27 cellular contexts compared by ENCODE assay signal in the genomic region with DNA sequence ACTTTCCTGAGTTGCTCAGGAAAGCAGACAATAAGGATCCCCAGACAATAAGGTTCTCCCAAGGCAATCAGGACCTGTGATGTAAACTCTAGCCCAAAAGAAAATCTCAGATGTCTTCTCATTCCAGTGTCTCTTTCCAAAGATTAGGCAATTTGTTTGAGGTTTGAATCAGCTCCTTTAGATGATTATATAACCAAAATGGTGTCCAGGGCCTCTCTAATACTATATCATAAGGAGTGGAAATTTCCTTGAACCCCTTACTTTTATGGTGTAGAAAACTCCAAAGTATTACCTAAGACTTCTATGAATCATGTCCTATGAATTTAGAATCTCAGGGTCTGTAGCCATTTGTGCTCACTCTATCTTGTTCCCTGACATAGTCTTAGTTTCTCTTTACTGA.
DNase-seq lines count a peak whose midpoint lies in the region; ATAC-seq and TF ChIP-seq lines count a peak whose summit lies in the region.
"Had no signal": no experiment of that assay in that cellular context is flagged by ENCODE, and none has a peak within 500 bp of the region (broad histone marks: within the 10 kb centered on the region; RNA-seq: fewer than 3 reads in every experiment).

No MANE protein-coding gene starts in this region.

- H3K36me3 Mint-ChIP-seq in MCF 10A (ENCODE audit: insufficient read depth, unreplicated experiment) (peaks cover 5% of the 10 kb centered on the region), WTC11 (peaks cover 12% of the 10 kb centered on the region)
- H3K36me3 Mint-ChIP-seq: activated CD4-positive, alpha-beta memory T cell treated with anti-CD3 and anti-CD28 coated beads for 36 hours; CD4-positive, alpha-beta memory T cell had no signal

- CTCF ChIA-PET in MCF 10A (lab: Yijun Ruan, JAX) (no interaction called here), WTC11 (lab: Charles Lee) (no interaction called here)

- no TSS peak for BruUV-seq in MCF 10A (replicated peaks; lab: Mats Ljungman, UMichigan)

- intact Hi-C loops in MCF 10A (cut with micrococcal nuclease) = no loop called here
- intact Hi-C loops in breast epithelium (cut with DNase I; ENCODE audit: low total_unique reads) = no loop called here
- intact Hi-C loops in prostate gland (cut with DNase I) = no loop called here

- no peaks in the 10 kb centered on the region for H3K4me1 ChIP-seq in breast epithelium
- peaks cover 50% of the 10 kb centered on the region for H3K4me1 ChIP-seq in skeletal muscle satellite cell (ENCODE audit: control insufficient read depth, insufficient read depth, low read length)
- H3K4me1 ChIP-seq in prostate gland (replicated peaks) = no peaks in the 10 kb centered on the region
- H3K4me1 ChIP-seq: gastrocnemius medialis had no signal

- H3K4me1 Mint-ChIP-seq in MCF 10A (ENCODE audit: insufficient read depth, unreplicated experiment) (peaks cover 5% of the 10 kb centered on the region), WTC11 (peaks cover 67% of the 10 kb centered on the region)
- H3K4me1 Mint-ChIP-seq: activated naive CD8-positive, alpha-beta T cell treated with anti-CD3 and anti-CD28 coated beads for 36 hours; CD4-positive, alpha-beta memory T cell had no signal

- no peak overlapping the region for H3K9ac ChIP-seq in skeletal muscle satellite cell (ENCODE audit: low read depth, low read length)

- H3K27me3 Mint-ChIP-seq in MCF 10A (ENCODE audit: insufficient read depth, unreplicated experiment) (no peaks in the 10 kb centered on the region), WTC11 (ENCODE audit: low read depth) (no peaks in the 10 kb centered on the region)

- TF ChIP-seq POLR2A in breast epithelium (IDR thresholded peaks at IDR 0.05) (no peak), prostate gland (IDR thresholded peaks at IDR 0.05) (no peak)

- H3K36me3 ChIP-seq in breast epithelium = no peaks in the 10 kb centered on the region
- no peaks in the 10 kb centered on the region for H3K36me3 ChIP-seq in skeletal muscle satellite cell (ENCODE audit: insufficient read depth, low read length)
- H3K36me3 ChIP-seq in prostate gland = no peaks in the 10 kb centered on the region
- H3K36me3 ChIP-seq: gastrocnemius medialis, HAP-1, left ventricle myocardium inferior, neutrophil had no signal

- no peak overlapping the region for H3K4me3 Mint-ChIP-seq in MCF 10A (ENCODE audit: unreplicated experiment)
- H3K4me3 Mint-ChIP-seq in WTC11 = no peak overlapping the region
- H3K4me3 Mint-ChIP-seq: activated CD4-positive, alpha-beta memory T cell treated with anti-CD3 and anti-CD28 coated beads for 36 hours; activated naive CD8-positive, alpha-beta T cell treated with anti-CD3 and anti-CD28 coated beads for 36 hours; CD4-positive, alpha-beta memory T cell; stimulated activated naive CD8-positive, alpha-beta T cell treated with anti-CD3 and anti-CD28 coated beads, Interleukin-15, Interleukin-2, amounts not matched to agents 100 ng/mL and 50 ng/mL, for 24 hours had no signal

- ATAC-seq in WTC11 = no peak
- ATAC-seq: gastrocnemius medialis had no signal

- peak overlapping the region; percentile 8 for H3K4me2 ChIP-seq in skeletal muscle satellite cell (ENCODE audit: low read length)

- no peaks in the 10 kb centered on the region for H3K9me3 ChIP-seq in breast epithelium
- H3K9me3 ChIP-seq in skeletal muscle satellite cell (replicated peaks; ENCODE audit: low read length) = no peaks in the 10 kb centered on the region
- H3K9me3 ChIP-seq in prostate gland = no peaks in the 10 kb centered on the region
- H3K9me3 ChIP-seq: gastrocnemius medialis, HAP-1, left ventricle myocardium inferior, neutrophil had no signal

- H3K9me3 Mint-ChIP-seq in MCF 10A (ENCODE audit: unreplicated experiment) (no peaks in the 10 kb centered on the region), WTC11 (peaks cover 7% of the 10 kb centered on the region)
- H3K9me3 Mint-ChIP-seq: activated CD4-positive, alpha-beta memory T cell treated with anti-CD3 and anti-CD28 coated beads for 36 hours; activated T-helper 2 cell treated with anti-CD3 and anti-CD28 coated beads, Interferon-gamma antibody, Interleukin-2, Interleukin-4, amounts not matched to agents 10 μg/mL and 5 μg/mL and 100 μg/mL, durations not matched to agents 14 hours and 24 hours and 36 hours; CD4-positive, alpha-beta memory T cell; stimulated activated naive CD8-positive, alpha-beta T cell treated with anti-CD3 and anti-CD28 coated beads, Interleukin-15, Interleukin-2, amounts not matched to agents 100 ng/mL and 50 ng/mL, for 24 hours had no signal

- H3K4me3 ChIP-seq in breast epithelium (no peak overlapping the region), fibroblast of pulmonary artery (replicated peaks; ENCODE audit: low read depth, low read length) (no peak overlapping the region), skeletal muscle satellite cell (ENCODE audit: low read length) (no peak overlapping the region), prostate gland (no peak overlapping the region)
- H3K4me3 ChIP-seq: gastrocnemius medialis, HAP-1, left ventricle myocardium inferior, SK-N-MC had no signal

- H3K27ac ChIP-seq in breast epithelium (no peak overlapping the region), prostate gland (no peak overlapping the region)
- H3K27ac ChIP-seq: 22Rv1, gastrocnemius medialis, left ventricle myocardium inferior, neutrophil, RWPE1, SK-N-MC had no signal

- no peak overlapping the region for H3K27ac Mint-ChIP-seq in MCF 10A (ENCODE audit: low read depth, unreplicated experiment)
- peak overlapping the region; percentile 38; the same call in 1 of the 2 replicates for H3K27ac Mint-ChIP-seq in WTC11
- H3K27ac Mint-ChIP-seq: activated CD4-positive, alpha-beta memory T cell treated with anti-CD3 and anti-CD28 coated beads for 36 hours; activated naive CD8-positive, alpha-beta T cell treated with anti-CD3 and anti-CD28 coated beads for 36 hours; activated T-helper 2 cell treated with anti-CD3 and anti-CD28 coated beads, Interferon-gamma antibody, Interleukin-2, Interleukin-4, amounts not matched to agents 10 μg/mL and 5 μg/mL and 100 μg/mL, durations not matched to agents 14 hours and 24 hours and 36 hours; CD4-positive, alpha-beta memory T cell; stimulated activated naive CD8-positive, alpha-beta T cell treated with anti-CD3 and anti-CD28 coated beads, Interleukin-15, Interleukin-2, amounts not matched to agents 100 ng/mL and 50 ng/mL, for 24 hours had no signal

- POLR2A ChIA-PET in MCF 10A (lab: Yijun Ruan, JAX) = interaction anchor here (0.8 kb wide), 1 partner anchor 117 kb away, joined by 3 read pairs; no protein-coding TSS in a partner anchor
- POLR2A ChIA-PET in WTC11 (lab: Charles Lee) = no interaction called here

- H3K27me3 ChIP-seq in breast epithelium (no peaks in the 10 kb centered on the region), skeletal muscle satellite cell (ENCODE audit: control insufficient read depth, insufficient read depth, low read length) (no peaks in the 10 kb centered on the region), prostate gland (replicated peaks; ENCODE audit: insufficient read depth) (no peaks in the 10 kb centered on the region)
- H3K27me3 ChIP-seq: gastrocnemius medialis, neutrophil had no signal

- TF ChIP-seq CTCF in MCF 10A (IDR thresholded peaks at IDR 0.05; ENCODE audit: unreplicated experiment) (no peak), breast epithelium (IDR thresholded peaks at IDR 0.05) (no peak), WTC11 (IDR thresholded peaks at IDR 0.05) (no peak), fibroblast of pulmonary artery (IDR thresholded peaks at IDR 0.05; ENCODE audit: low read length, missing control alignments) (no peak), prostate gland (IDR thresholded peaks at IDR 0.05) (no peak)

- DNase-seq in MCF 10A (ENCODE audit: unreplicated experiment) (peak; percentile 21), breast epithelium (ENCODE audit: low spot score in 2 of 2) (no peak), WTC11 (ENCODE audit: low spot score) (no peak), fibroblast of pulmonary artery (ENCODE audit: low read depth) (peak; percentile 64), prostate gland (ENCODE audit: low spot score) (no peak), HuH-7.5 (ENCODE audit: low spot score) (no peak), SHP77 (lab: John Stamatoyannopoulos, UW) (no peak)
- DNase-seq: activated CD4-positive, alpha-beta memory T cell treated with anti-CD3 and anti-CD28 coated beads for 36 hours; activated CD4-positive, CD25-positive, alpha-beta regulatory T cell treated with anti-CD3 and anti-CD28 coated beads, Interleukin-2, amount 50 U/mL, for 72 hours; activated CD8-positive, alpha-beta memory T cell treated with anti-CD3 and anti-CD28 coated beads, Interleukin-2, amount 50 U/mL, for 48 hours; activated naive CD8-positive, alpha-beta T cell treated with anti-CD3 and anti-CD28 coated beads for 36 hours; CD4-positive, alpha-beta memory T cell; cerebellar nuclear complex; gastrocnemius medialis; hippocampal formation; KG1; left ventricle myocardium inferior; NCI-H1436; NCI-H82 had no signal

TF ChIP-seq in WTC11, 78 proteins besides CTCF, POLR2A, EP300 and RAD21 (continues in another document):
- TF ChIP-seq CREM (CRISPR knock-in tag; IDR thresholded peaks at IDR 0.05) = no peak
- no peak for TF ChIP-seq ZNF423 (CRISPR knock-in tag; IDR thresholded peaks at IDR 0.05)
- no peak for TF ChIP-seq NFYB (CRISPR knock-in tag; conservative IDR thresholded peaks at IDR 0.05; ENCODE audit: low read depth)
- TF ChIP-seq, protein P1, sequence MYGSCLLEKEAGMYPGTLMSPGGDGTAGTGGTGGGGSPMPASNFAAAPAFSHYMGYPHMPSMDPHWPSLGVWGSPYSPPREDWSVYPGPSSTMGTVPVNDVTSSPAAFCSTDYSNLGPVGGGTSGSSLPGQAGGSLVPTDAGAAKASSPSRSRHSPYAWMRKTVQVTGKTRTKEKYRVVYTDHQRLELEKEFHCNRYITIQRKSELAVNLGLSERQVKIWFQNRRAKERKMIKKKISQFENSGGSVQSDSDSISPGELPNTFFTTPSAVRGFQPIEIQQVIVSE (CRISPR knock-in tag; IDR thresholded peaks at IDR 0.05; ENCODE audit: borderline replicate concordance) = no peak
- TF ChIP-seq OVOL2 (CRISPR knock-in tag; IDR thresholded peaks at IDR 0.05; ENCODE audit: borderline replicate concordance) = no peak
- no peak for TF ChIP-seq ETV6 (CRISPR knock-in tag; IDR thresholded peaks at IDR 0.05)
- no peak for TF ChIP-seq TEAD1 (CRISPR knock-in tag; IDR thresholded peaks at IDR 0.05)
- TF ChIP-seq SOX15 (CRISPR knock-in tag; IDR thresholded peaks at IDR 0.05) = no peak
- TF ChIP-seq, protein P2, sequence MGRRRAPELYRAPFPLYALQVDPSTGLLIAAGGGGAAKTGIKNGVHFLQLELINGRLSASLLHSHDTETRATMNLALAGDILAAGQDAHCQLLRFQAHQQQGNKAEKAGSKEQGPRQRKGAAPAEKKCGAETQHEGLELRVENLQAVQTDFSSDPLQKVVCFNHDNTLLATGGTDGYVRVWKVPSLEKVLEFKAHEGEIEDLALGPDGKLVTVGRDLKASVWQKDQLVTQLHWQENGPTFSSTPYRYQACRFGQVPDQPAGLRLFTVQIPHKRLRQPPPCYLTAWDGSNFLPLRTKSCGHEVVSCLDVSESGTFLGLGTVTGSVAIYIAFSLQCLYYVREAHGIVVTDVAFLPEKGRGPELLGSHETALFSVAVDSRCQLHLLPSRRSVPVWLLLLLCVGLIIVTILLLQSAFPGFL (CRISPR knock-in tag; IDR thresholded peaks at IDR 0.05; ENCODE audit: borderline replicate concordance) = no peak

Comparison
In these comparisons a context has a peak if more than half of its experiments do, and no peak if none do; other contexts are left out.
1. DNase-seq: peak in MCF 10A (single experiment) and fibroblast of pulmonary artery (single experiment); none in breast epithelium (0 of 2), WTC11 (single experiment), prostate gland (single experiment), HuH-7.5 (single experiment) and SHP77 (0 of 2).